ENCODE assay signal across 8 cellular contexts in the genomic region with DNA sequence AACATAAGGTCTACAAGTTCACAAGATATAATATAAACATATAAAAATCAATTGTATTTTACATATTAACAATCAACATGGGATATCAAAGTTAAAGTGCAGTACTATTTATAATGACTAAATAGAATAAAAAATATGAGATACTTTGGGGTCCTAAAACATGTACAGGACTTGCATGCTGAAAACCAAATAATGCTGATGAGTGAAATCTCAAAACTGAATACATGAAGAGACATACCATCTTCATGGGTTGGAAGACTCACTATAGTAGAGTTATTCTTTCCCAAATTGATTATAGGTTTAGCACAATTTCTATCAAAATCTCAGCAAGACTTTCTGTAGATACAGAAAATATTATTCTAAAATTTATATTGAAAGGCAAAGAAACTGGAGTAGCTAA.
"Had no signal": no experiment of that assay in that cellular context is flagged by ENCODE, and none has a peak within 500 bp of the region (broad histone marks: within the 10 kb centered on the region; RNA-seq: fewer than 3 reads in every experiment).

No MANE protein-coding gene starts in this region.

- H3K4me3 ChIP-seq: GM12878 had no signal

- FAIRE-seq: G401.6, GM12878, GM12891, GM12892, GM18507, GM19239 had no signal

- DNase-seq: GDM1, GF-D8 had no signal

- ATAC-seq: GM12878 had no signal
